Comparison of ENCODE assay signal across 9 cellular contexts in genomic region chr19:4473011-4473410, GRCh38. TPM values are rescaled to one million over a fixed set of nuclear protein-coding genes. Genes with fewer than 3 reads are reported as not detected.
DNase-seq lines count a peak whose midpoint lies in the region; ATAC-seq and TF ChIP-seq lines count a peak whose summit lies in the region.
"Had no signal": no experiment of that assay in that cellular context is flagged by ENCODE, and none has a peak within 500 bp of the region (broad histone marks: within the 10 kb centered on the region; RNA-seq: fewer than 3 reads in every experiment).

No MANE protein-coding gene starts in this region.

- BruUV-seq in A673 (replicated peaks; lab: Mats Ljungman, UMichigan) (no TSS peak), IMR-90 (replicated peaks; lab: Mats Ljungman, UMichigan) (no TSS peak)

- H2AFZ ChIP-seq in IMR-90 (replicated peaks; ENCODE audit: low read length, poor library complexity) = no peak overlapping the region

- H3K79me1 ChIP-seq in IMR-90 (ENCODE audit: low read depth in 1 of 2, low read length in 2 of 2) = peaks cover 7 to 38% of the 10 kb centered on the region in 2 experiments

- peak overlapping the region; percentile 99 for H3K4me3 ChIP-seq in A673 (ENCODE audit: low read depth, low read length, poor library complexity, severe bottlenecking)
- H3K4me3 ChIP-seq in IMR-90 (ENCODE audit: insufficient read depth, low read depth, low read length) = peak overlapping the region; percentile 60
- H3K4me3 ChIP-seq in muscle layer of duodenum (ENCODE audit: low read depth in 1 of 2, low read length in 2 of 2) = peak overlapping the region; percentile 55 to 96

- no peak for TF ChIP-seq CTCF in A673 (conservative IDR thresholded peaks at IDR 0.05; ENCODE audit: low read depth, low read length)
- TF ChIP-seq CTCF in IMR-90 (conservative IDR thresholded peaks at IDR 0.05; ENCODE audit: low read depth, low read length) = no peak

- H2AK9ac ChIP-seq in IMR-90 (replicated peaks; ENCODE audit: low read depth, low read length, poor library complexity) = peak overlapping the region; percentile 97

- no peak overlapping the region for H3K56ac ChIP-seq in IMR-90 (ENCODE audit: extremely low read depth, insufficient read depth, low read length)

- no peak overlapping the region; the same call in 1 of the 2 replicates for H3K14ac ChIP-seq in IMR-90 (replicated peaks; ENCODE audit: low read depth, low read length)

- CTCF ChIA-PET in A673 (lab: Charles Lee) = no interaction called here
- CTCF ChIA-PET in IMR-90 (lab: Yijun Ruan, JAX) = no interaction called here
- CTCF ChIA-PET in HEK293T (lab: Yijun Ruan, JAX) = no interaction called here

- 18% methylated on average over 5 of the region's 20 CpGs; no CpG with 5 or more reads in 1 of the 2 experiments for WGBS in IMR-90 (ENCODE audit: extremely low coverage in 2 of 2, insufficient read length in 1 of 2), 2 experiments

- H3K9me1 ChIP-seq in IMR-90 (ENCODE audit: insufficient read depth, low read length) = 0 out of 2 replicates have a peak, but pooled peaks cover 2% of the 10 kb centered on the region

- H3K4me1 ChIP-seq in A673 (ENCODE audit: insufficient read depth, low read length, poor library complexity, severe bottlenecking) = no peaks in the 10 kb centered on the region
- H3K4me1 ChIP-seq in IMR-90 (ENCODE audit: control insufficient read depth, insufficient read depth, low read length) = peaks cover 4% of the 10 kb centered on the region
- peaks cover 0 to 24% of the 10 kb centered on the region in 2 donors for H3K4me1 ChIP-seq in muscle layer of duodenum (ENCODE audit: control insufficient read depth in 1 of 2, insufficient read depth in 2 of 2, low read length in 2 of 2)

- no peaks in the 10 kb centered on the region for H3K9me3 Mint-ChIP-seq in central memory CD8-positive, alpha-beta T cell

- peak overlapping the region; percentile 88 for H3K4me2 ChIP-seq in IMR-90 (ENCODE audit: low read depth, low read length)

- H3K36me3 Mint-ChIP-seq in central memory CD8-positive, alpha-beta T cell (ENCODE audit: insufficient read depth) = peaks cover 6% of the 10 kb centered on the region

- POLR2A ChIA-PET in A673 (lab: Charles Lee; ENCODE audit: low non-redundant PET) = interaction anchor here (0.6 kb wide), 1 partner anchor 226 kb away, joined by 4 read pairs; the partner anchor contains the start of gene YJU2
- POLR2A ChIA-PET in IMR-90 (lab: Charles Lee; ENCODE audit: unreplicated experiment) = no interaction called here
- POLR2A ChIA-PET in HEK293T (lab: Yijun Ruan, JAX) = no interaction called here

- no peak overlapping the region for H3K4me3 Mint-ChIP-seq in central memory CD8-positive, alpha-beta T cell

- no peak for ATAC-seq in IMR-90 (ENCODE audit: low read depth)
- no peak for ATAC-seq in central memory CD8-positive, alpha-beta T cell (replicated peaks; ENCODE audit: extremely low read depth, poor library complexity, severe bottlenecking)
- no peak for ATAC-seq in GM18502 (IDR thresholded peaks at IDR 0.05; ENCODE audit: poor library complexity, unreplicated experiment)
- no peak for ATAC-seq in HG02840 (IDR thresholded peaks at IDR 0.05; ENCODE audit: low FRiP score, unreplicated experiment)

- H2BK5ac ChIP-seq in IMR-90 (ENCODE audit: low read depth, low read length, poor library complexity, severe bottlenecking) = peak overlapping the region; percentile 4

- peak overlapping the region; percentile 13; the same call in 1 of the 2 replicates for H3K4ac ChIP-seq in IMR-90 (ENCODE audit: low read depth, low read length)

- no peak for TF ChIP-seq RAD21 in IMR-90 (IDR thresholded peaks at IDR 0.05; ENCODE audit: low read length)

- H3K36me3 ChIP-seq in A673 (ENCODE audit: insufficient read depth, low read length, poor library complexity, severe bottlenecking) (peaks cover 18% of the 10 kb centered on the region), IMR-90 (ENCODE audit: control insufficient read depth, insufficient read depth, low read length) (peaks cover 19% of the 10 kb centered on the region), muscle layer of duodenum (ENCODE audit: control insufficient read depth in 1 of 2, insufficient read depth in 2 of 2, low read length in 2 of 2) (peaks cover 0 to 23% of the 10 kb centered on the region in 2 donors)

- H3K9ac ChIP-seq in IMR-90 (ENCODE audit: low read depth, low read length) = peak overlapping the region; percentile 86

- H3K27ac ChIP-seq in A673 (ENCODE audit: low read depth, low read length, poor library complexity, severe bottlenecking) (peak overlapping the region; percentile 88), IMR-90 (ENCODE audit: insufficient read depth, low read length) (peak overlapping the region; percentile 56), muscle layer of duodenum (ENCODE audit: low read length) (no peak overlapping the region)

- peak overlapping the region; percentile 45 for H4K91ac ChIP-seq in IMR-90 (ENCODE audit: insufficient read depth, low read depth, low read length)

- H3K9me3 ChIP-seq in A673 (ENCODE audit: low read depth, low read length, poor library complexity, severe bottlenecking) (no peaks in the 10 kb centered on the region), IMR-90 (ENCODE audit: control insufficient read depth, insufficient read depth, low read length) (no peaks in the 10 kb centered on the region), muscle layer of duodenum (ENCODE audit: control insufficient read depth in 1 of 2, low read length in 2 of 2) (no peaks in the 10 kb centered on the region)

- H3K27me3 Mint-ChIP-seq in central memory CD8-positive, alpha-beta T cell = no peaks in the 10 kb centered on the region

- H2BK20ac ChIP-seq in IMR-90 (ENCODE audit: low read depth, low read length) = no peak overlapping the region

- in situ Hi-C loops in IMR-90 (cut with MboI; ENCODE audit: low sequenced_read_pairs) = no loop called here

- DNase-seq in A673 (ENCODE audit: low spot score) = no peak
- no peak for DNase-seq in IMR-90
- no peak for DNase-seq in central memory CD8-positive, alpha-beta T cell (ENCODE audit: low spot score in 2 of 2)
- no peak for DNase-seq in NK-92 treated with Interleukin-12 subunit alpha and Interleukin-12 subunit beta, amount 100 ng/mL, for 24 hours (lab: John Stamatoyannopoulos, UW)
- DNase-seq in HEK293T (ENCODE audit: extremely low spot score) = no peak
- DNase-seq: GF-D8 had no signal

- no peak overlapping the region for H2BK120ac ChIP-seq in IMR-90 (ENCODE audit: low read depth, low read length)

- no peak overlapping the region for H4K5ac ChIP-seq in IMR-90 (ENCODE audit: low read depth, low read length)

- peak overlapping the region; percentile 19; the same call in 1 of the 2 replicates for H3K23ac ChIP-seq in IMR-90 (ENCODE audit: low read depth, low read length)

- no peaks in the 10 kb centered on the region for H3K27me3 ChIP-seq in A673 (replicated peaks; ENCODE audit: insufficient read depth, low read depth, low read length, poor library complexity)
- H3K27me3 ChIP-seq in IMR-90 (ENCODE audit: control insufficient read depth, insufficient read depth, low read length) = no peaks in the 10 kb centered on the region
- H3K27me3 ChIP-seq in muscle layer of duodenum (ENCODE audit: low read depth, low read length) = no peaks in the 10 kb centered on the region

- H3K18ac ChIP-seq in IMR-90 (ENCODE audit: low read depth, low read length) = no peak overlapping the region

- intact Hi-C loops in A673 (cut with micrococcal nuclease; ENCODE audit: unreplicated experiment) = loop anchor here (5.0 kb wide), 1 partner anchor 71 kb away; the partner anchor contains the start of genes CHAF1A and SH3GL1
- intact Hi-C loops in IMR-90 (cut with micrococcal nuclease) = loop anchor here (5.0 kb wide), 1 partner anchor 164 kb away; the partner anchor contains the start of gene TNFAIP8L1

- peak overlapping the region in 1 of 2 experiments; percentile 9; a peak in 1 of 4 replicates for H4K8ac ChIP-seq in IMR-90 (ENCODE audit: low read depth in 2 of 2, low read length in 2 of 2)

- no peak for TF ChIP-seq POLR2A in IMR-90 (IDR thresholded peaks at IDR 0.05; ENCODE audit: low read depth, low read length)

- dilution Hi-C loops in IMR-90 (cut with HindIII; ENCODE audit: low sequenced_read_pairs, unreplicated experiment) = no loop called here

- H2BK15ac ChIP-seq in IMR-90 (ENCODE audit: low read depth, low read length) = no peak overlapping the region

- H3K27ac Mint-ChIP-seq in central memory CD8-positive, alpha-beta T cell (ENCODE audit: low read depth) = peak overlapping the region; percentile 77

- peaks cover 24% of the 10 kb centered on the region for H3K4me1 Mint-ChIP-seq in central memory CD8-positive, alpha-beta T cell

- peak overlapping the region; percentile 62; the same call in 1 of the 2 replicates for H2AK5ac ChIP-seq in IMR-90 (ENCODE audit: low read depth, low read length)

- peaks cover 18% of the 10 kb centered on the region for H4K20me1 ChIP-seq in IMR-90 (ENCODE audit: insufficient read depth, low read length)

TF ChIP-seq in IMR-90, 13 proteins besides CTCF, POLR2A, EP300 and RAD21 (continues in another document):
- TF ChIP-seq CEBPB (IDR thresholded peaks at IDR 0.05; ENCODE audit: low read depth, low read length) (no peak), SMC3 (IDR thresholded peaks at IDR 0.05; ENCODE audit: low read depth, low read length) (no peak), RFX5 (IDR thresholded peaks at IDR 0.05; ENCODE audit: low read depth, low read length) (no peak)

TF ChIP-seq in HEK293T, 16 proteins besides CTCF, POLR2A, EP300 and RAD21 (continues in another document):
- TF ChIP-seq FOXA1 (IDR thresholded peaks at IDR 0.05) (no peak), ELF4 (IDR thresholded peaks at IDR 0.05) (no peak), L3MBTL2 (conservative IDR thresholded peaks at IDR 0.05) (no peak), SUZ12 (IDR thresholded peaks at IDR 0.05) (no peak), BHLHE40 (IDR thresholded peaks at IDR 0.05; ENCODE audit: borderline replicate concordance) (no peak), CTBP1 (IDR thresholded peaks at IDR 0.05; ENCODE audit: borderline replicate concordance) (no peak), ZNF384 (IDR thresholded peaks at IDR 0.05) (no peak), ARNT (IDR thresholded peaks at IDR 0.05) (no peak), HDGF (IDR thresholded peaks at IDR 0.05; ENCODE audit: borderline replicate concordance) (no peak)

RNA-seq across cellular contexts. Expression of gene HDGFL2, which starts 0.9 kb away (rescaled TPM):
- total RNA-seq in A673 (2021) = 89.6 and 94.8 TPM in 2 replicates
- 35.8 and 45.5 TPM in 2 replicates for total RNA-seq in IMR-90 (2012; rRNA removed)
- polyA plus RNA-seq in IMR-90 (2012; rRNA removed) = 48.5 and 53.0 TPM in 2 replicates
- 52.7 and 54.3 TPM in 2 replicates for polyA plus RNA-seq in IMR-90 (2012; cell fraction: cytosol; rRNA removed)
- polyA plus RNA-seq in IMR-90 (2012; cell fraction: nucleus; rRNA removed; ENCODE audit: low replicate concordance) = 90.4 and 123 TPM in 2 replicates

RNA-seq across cellular contexts. Expression of gene UBXN6, which starts 15.4 kb away (rescaled TPM):
- 49.1 and 56.1 TPM in 2 replicates for total RNA-seq in A673 (2021)
- total RNA-seq in IMR-90 (2012; rRNA removed) = 74.2 and 84.2 TPM in 2 replicates
- polyA plus RNA-seq in IMR-90 (2012; rRNA removed) = 86.5 and 98.3 TPM in 2 replicates
- polyA plus RNA-seq in IMR-90 (2012; cell fraction: cytosol; rRNA removed) = 112 and 127 TPM in 2 replicates
- 144 and 228 TPM in 2 replicates for polyA plus RNA-seq in IMR-90 (2012; cell fraction: nucleus; rRNA removed; ENCODE audit: low replicate concordance)

RNA-seq across cellular contexts. Expression of gene PLIN4, which starts 45.3 kb away (rescaled TPM):
- total RNA-seq in A673 (2021) = 1.0 and 1.3 TPM in 2 replicates
- total RNA-seq in IMR-90 (2012; rRNA removed) = under 0.01 TPM in 2 replicates
- 0.07 and 0.09 TPM in 2 replicates for polyA plus RNA-seq in IMR-90 (2012; rRNA removed)
- 0.09 and 0.10 TPM in 2 replicates for polyA plus RNA-seq in IMR-90 (2012; cell fraction: cytosol; rRNA removed)
- polyA plus RNA-seq in IMR-90 (2012; cell fraction: nucleus; rRNA removed; ENCODE audit: low replicate concordance) = 0.09 and 0.20 TPM in 2 replicates
